8 cellular contexts compared by ENCODE assay signal in genomic region chr12:51970904-51971646, GRCh38. TPM values are rescaled to one million over a fixed set of nuclear protein-coding genes. Genes with fewer than 3 reads are reported as not detected.
DNase-seq lines count a peak whose midpoint lies in the region; ATAC-seq and TF ChIP-seq lines count a peak whose summit lies in the region.

No MANE protein-coding gene starts in this region.

- peak overlapping the region in 1 of 2 experiments; percentile 5 for H3K23ac ChIP-seq in mesenchymal stem cell (ENCODE audit: low read length in 2 of 2)

- H3K9me3 ChIP-seq in left ventricle myocardium inferior (replicated peaks): no peaks in the 10 kb centered on the region
- H3K9me3 ChIP-seq in right cardiac atrium (ENCODE audit: control insufficient read depth, low read length): no peaks in the 10 kb centered on the region
- H3K9me3 ChIP-seq in OCI-LY7 (ENCODE audit: low read length): no peaks in the 10 kb centered on the region
- no peaks in the 10 kb centered on the region for H3K9me3 ChIP-seq in mesenchymal stem cell (ENCODE audit: control insufficient read depth, low read length)

- H3K9ac ChIP-seq in mesenchymal stem cell (ENCODE audit: low read length): peak overlapping the region; percentile 74

- H3K27ac ChIP-seq in left ventricle myocardium inferior (replicated peaks) (no peak overlapping the region), right cardiac atrium (ENCODE audit: low read length) (no peak overlapping the region), OCI-LY7 (ENCODE audit: low read depth, low read length, poor library complexity, severe bottlenecking) (no peak overlapping the region), mesenchymal stem cell (ENCODE audit: low read length, poor library complexity, severe bottlenecking) (peak overlapping the region; percentile 79)

- intact Hi-C loops in left ventricle myocardium inferior (cut with micrococcal nuclease): no loop called here
- intact Hi-C loops in right cardiac atrium (cut with DNase I): no loop called here
- intact Hi-C loops in OCI-LY7 (cut with micrococcal nuclease; ENCODE audit: unreplicated experiment): no loop called here

- peaks cover 28% of the 10 kb centered on the region for H3K79me1 ChIP-seq in mesenchymal stem cell (replicated peaks; ENCODE audit: low read length, poor library complexity, severe bottlenecking)

- H2AFZ ChIP-seq in OCI-LY7 (ENCODE audit: low read length) (no peak overlapping the region), mesenchymal stem cell (ENCODE audit: low read depth, low read length) (no peak overlapping the region)

- H3K27me3 ChIP-seq in left ventricle myocardium inferior (ENCODE audit: low read depth) (no peaks in the 10 kb centered on the region), right cardiac atrium (ENCODE audit: control insufficient read depth, insufficient read depth) (no peaks in the 10 kb centered on the region), mesenchymal stem cell (ENCODE audit: control insufficient read depth in 1 of 2, insufficient read depth in 1 of 2, low read length in 2 of 2) (no peaks in the 10 kb centered on the region)

- H2BK120ac ChIP-seq in mesenchymal stem cell (ENCODE audit: low read depth, low read length): no peak overlapping the region

- H3K4me1 ChIP-seq in left ventricle myocardium inferior (peaks cover 48% of the 10 kb centered on the region), right cardiac atrium (ENCODE audit: control insufficient read depth, insufficient read depth, low read length) (peaks cover 12% of the 10 kb centered on the region), OCI-LY7 (ENCODE audit: insufficient read depth, low read length, poor library complexity, severe bottlenecking) (peaks cover 23% of the 10 kb centered on the region), mesenchymal stem cell (ENCODE audit: control insufficient read depth, insufficient read depth, low read depth, low read length) (peaks cover 29% of the 10 kb centered on the region)

- TF ChIP-seq CTCF in left ventricle myocardium inferior (IDR thresholded peaks at IDR 0.05; ENCODE audit: borderline replicate concordance) (peak; percentile 37), OCI-LY7 (conservative IDR thresholded peaks at IDR 0.05; ENCODE audit: low read length) (peak; percentile 91), astrocyte of the cerebellum (IDR thresholded peaks at IDR 0.05; ENCODE audit: low read depth, low read length, missing control alignments) (peak; percentile 95)

- POLR2A ChIA-PET in OCI-LY7 (lab: Charles Lee): interaction anchor here (0.6 to 1.1 kb wide), 3 partner anchors 9 to 54 kb away, joined by 3 to 7 read pairs (median 3); no protein-coding TSS in a partner anchor

- in situ Hi-C loops in astrocyte of the cerebellum (cut with HindIII; ENCODE audit: low sequenced_read_pairs): no loop called here

- no peak overlapping the region for H2BK12ac ChIP-seq in mesenchymal stem cell (ENCODE audit: low read length in 2 of 2)

- no peak overlapping the region for H4K8ac ChIP-seq in mesenchymal stem cell (ENCODE audit: low read length)

- no peaks in the 10 kb centered on the region for H3K9me2 ChIP-seq in OCI-LY7 (ENCODE audit: insufficient read depth, low read length)

- no peaks in the 10 kb centered on the region for H3K79me2 ChIP-seq in OCI-LY7 (ENCODE audit: insufficient read depth, low read depth, low read length)

- CTCF ChIA-PET in OCI-LY7 (lab: Charles Lee; ENCODE audit: unreplicated experiment): interaction anchor here (1.2 to 1.6 kb wide), 2 partner anchors 9 to 10 kb away, joined by 3 read pairs; no protein-coding TSS in a partner anchor

- H2BK5ac ChIP-seq in mesenchymal stem cell (ENCODE audit: low read depth, low read length, poor library complexity, severe bottlenecking): no peak overlapping the region

- no peak for ATAC-seq in right cardiac atrium
- peak; percentile 79 for ATAC-seq in HG02763 (IDR thresholded peaks at IDR 0.05; ENCODE audit: unreplicated experiment)

- no peak overlapping the region for H3K14ac ChIP-seq in mesenchymal stem cell (ENCODE audit: low read length in 2 of 2)

- DNase-seq in left ventricle myocardium inferior (no peak), right cardiac atrium (no peak), OCI-LY7 (ENCODE audit: low spot score) (peak; percentile 47), astrocyte of the cerebellum (ENCODE audit: low read depth) (peak; percentile 34), mesenchymal stem cell (peak; percentile 60), mucosa of gallbladder (ENCODE audit: low spot score) (no peak), NCI-H1436 (lab: John Stamatoyannopoulos, UW) (no peak)

- H3K4me2 ChIP-seq in OCI-LY7 (ENCODE audit: low read length) (0 out of 2 replicates have a peak overlapping the region, but pooled peaks have one; percentile 0), mesenchymal stem cell (ENCODE audit: low read length, poor library complexity, severe bottlenecking) (peak overlapping the region; percentile 41)

- H3K36me3 ChIP-seq in left ventricle myocardium inferior (peaks cover 16% of the 10 kb centered on the region), OCI-LY7 (ENCODE audit: insufficient read depth, low read length) (no peaks in the 10 kb centered on the region), mesenchymal stem cell (ENCODE audit: control insufficient read depth in 1 of 2, insufficient read depth in 2 of 2, low read depth in 1 of 2, low read length in 2 of 2) (peaks cover 9 to 12% of the 10 kb centered on the region in 2 experiments)

- H3K4me3 ChIP-seq in left ventricle myocardium inferior: no peak overlapping the region
- no peak overlapping the region for H3K4me3 ChIP-seq in right cardiac atrium (ENCODE audit: low read length)
- no peak overlapping the region for H3K4me3 ChIP-seq in OCI-LY7 (ENCODE audit: low read depth, low read length, poor library complexity, severe bottlenecking)
- no peak overlapping the region for H3K4me3 ChIP-seq in astrocyte of the cerebellum (ENCODE audit: low read depth, low read length)
- no peak overlapping the region for H3K4me3 ChIP-seq in mesenchymal stem cell (ENCODE audit: insufficient read depth in 1 of 2, low read depth in 1 of 2, low read length in 2 of 2)

- peak overlapping the region; percentile 7 to 25 for H3K18ac ChIP-seq in mesenchymal stem cell (ENCODE audit: low read depth in 1 of 2, low read length in 2 of 2)

- H2AK5ac ChIP-seq in mesenchymal stem cell (ENCODE audit: low read length, severe bottlenecking): peak overlapping the region; percentile 13

- no peak overlapping the region for H4K91ac ChIP-seq in mesenchymal stem cell (ENCODE audit: low read length)

- peak overlapping the region in 1 of 2 experiments; percentile 45 for H3K4ac ChIP-seq in mesenchymal stem cell (ENCODE audit: low read depth in 1 of 2, low read length in 2 of 2)

- WGBS in right cardiac atrium: 83% methylated on average over 13 of the region's 13 CpGs
- 36% methylated on average over 10 of the region's 13 CpGs for WGBS in mesenchymal stem cell

- BruUV-seq in OCI-LY7 (replicated peaks; lab: Mats Ljungman, UMichigan): no TSS peak

- H4K20me1 ChIP-seq in OCI-LY7 (ENCODE audit: insufficient read depth, low read length): 0 out of 2 replicates have a peak, but pooled peaks cover 9% of the 10 kb centered on the region

- no peak overlapping the region for H2BK15ac ChIP-seq in mesenchymal stem cell (ENCODE audit: low read depth, poor library complexity, severe bottlenecking)

RNA-seq across cellular contexts. Expression of gene ACVR1B, which starts 19.6 kb away (rescaled TPM):
- total RNA-seq in left ventricle myocardium inferior: 8.5 TPM
- 10 to 100 TPM; 14.6 to 19.4 (median 16.3) TPM for total RNA-seq in right cardiac atrium
- 15.2 TPM for polyA plus RNA-seq in right cardiac atrium
- 3.0 and 4.1 TPM in 2 replicates for total RNA-seq in OCI-LY7 (2014; rRNA removed; shearing (Covaris generic))
- 6.1 and 6.8 TPM in 2 replicates for total RNA-seq in OCI-LY7 (2022)
- polyA plus RNA-seq in mesenchymal stem cell (2013, experiment 1 of 2): 13.6 TPM
- polyA plus RNA-seq in mesenchymal stem cell (2013, experiment 2 of 2): 13.2 TPM
- 49.8 TPM for total RNA-seq in mucosa of gallbladder

RNA-seq across cellular contexts. Expression of gene TAMALIN, which starts 35.7 kb away (rescaled TPM):
- total RNA-seq in left ventricle myocardium inferior (20.0 TPM), right cardiac atrium (10 to 100 TPM; 20.8 to 39.3 (median 30.0) TPM), OCI-LY7 (2022) (0.89 and 1.3 TPM in 2 replicates), mucosa of gallbladder (23.9 TPM)
- 30.3 TPM for polyA plus RNA-seq in right cardiac atrium
- total RNA-seq in OCI-LY7 (2014; rRNA removed; shearing (Covaris generic)): 0.41 and 0.66 TPM in 2 replicates
- polyA plus RNA-seq in mesenchymal stem cell (2013, experiment 1 of 2): 17.3 TPM
- polyA plus RNA-seq in mesenchymal stem cell (2013, experiment 2 of 2): 17.8 TPM

Comparison
In these comparisons a context has a peak if more than half of its experiments do, and no peak if none do; other contexts are left out.
1. DNase-seq: peak in OCI-LY7 (single experiment), astrocyte of the cerebellum (single experiment) and mesenchymal stem cell (single experiment); none in left ventricle myocardium inferior (single experiment), right cardiac atrium (0 of 3), mucosa of gallbladder (single experiment) and NCI-H1436 (single experiment).
2. CTCF ChIP-seq: peak in every context shown above with its lines; median percentile 95 in astrocyte of the cerebellum; 91 in OCI-LY7; 37 in left ventricle myocardium inferior.